ENCODE assay signal across 16 cellular contexts in genomic region chr15:89327113-89327512, GRCh38. TPM values are rescaled to one million over a fixed set of nuclear protein-coding genes. Genes with fewer than 3 reads are reported as not detected.
DNase-seq lines count a peak whose midpoint lies in the region; ATAC-seq and TF ChIP-seq lines count a peak whose summit lies in the region.
"Had no signal": no experiment of that assay in that cellular context is flagged by ENCODE, and none has a peak within 500 bp of the region (broad histone marks: within the 10 kb centered on the region; RNA-seq: fewer than 3 reads in every experiment).

No MANE protein-coding gene starts in this region.

- peak overlapping the region; percentile 96 for H3K4me2 ChIP-seq in Loucy (ENCODE audit: low read depth, low read length, poor library complexity, severe bottlenecking)

- H3F3A ChIP-seq in Loucy (ENCODE audit: low read depth): peaks cover 12% of the 10 kb centered on the region; the same call in 1 of the 2 replicates

- H3K9me3 Mint-ChIP-seq in activated naive CD4-positive, alpha-beta T cell treated with anti-CD3 and anti-CD28 coated beads, Interleukin-2, amount 50 U/mL, for 72 hours: no peaks in the 10 kb centered on the region
- H3K9me3 Mint-ChIP-seq in endothelial cell (ENCODE audit: unreplicated experiment): no peaks in the 10 kb centered on the region
- H3K9me3 Mint-ChIP-seq in stimulated activated effector memory CD8-positive, alpha-beta T cell treated with anti-CD3 and anti-CD28 coated beads, Interleukin-12 subunit alpha, Interleukin-12 subunit beta, amount 100 ng/mL, for 72 hours: no peaks in the 10 kb centered on the region
- H3K9me3 Mint-ChIP-seq: H9, IgD-negative memory B cell had no signal

- H3K4me3 ChIP-seq in Loucy (ENCODE audit: low read length, poor library complexity, severe bottlenecking): no peak overlapping the region
- H3K4me3 ChIP-seq: SJSA1 had no signal

- TF ChIP-seq CTCF in Loucy (conservative IDR thresholded peaks at IDR 0.05; ENCODE audit: low read length) (no peak), endothelial cell (IDR thresholded peaks at IDR 0.05; ENCODE audit: unreplicated experiment) (no peak)

- peaks cover 4% of the 10 kb centered on the region for H3K27me3 Mint-ChIP-seq in endothelial cell (ENCODE audit: unreplicated experiment)
- H3K27me3 Mint-ChIP-seq: IgD-negative memory B cell had no signal

- no peaks in the 10 kb centered on the region for H3K9me3 ChIP-seq in Loucy (ENCODE audit: insufficient read depth, low read depth, low read length)
- H3K9me3 ChIP-seq: Caco-2, SJSA1 had no signal

- peaks cover 32 to 44% of the 10 kb centered on the region in 2 donors for H3K36me3 Mint-ChIP-seq in activated naive CD4-positive, alpha-beta T cell treated with anti-CD3 and anti-CD28 coated beads, Interleukin-2, amount 50 U/mL, for 72 hours
- H3K36me3 Mint-ChIP-seq in endothelial cell (ENCODE audit: low read depth, unreplicated experiment): peaks cover 60% of the 10 kb centered on the region
- H3K36me3 Mint-ChIP-seq in stimulated activated effector memory CD8-positive, alpha-beta T cell treated with anti-CD3 and anti-CD28 coated beads, Interleukin-12 subunit alpha, Interleukin-12 subunit beta, amount 100 ng/mL, for 72 hours: peaks cover 100% of the 10 kb centered on the region

- H3K4me1 ChIP-seq in Loucy (ENCODE audit: insufficient read depth, low read length, poor library complexity, severe bottlenecking): peaks cover 41% of the 10 kb centered on the region
- H3K4me1 ChIP-seq: Caco-2 had no signal

- peak overlapping the region; percentile 19 to 58 for H3K27ac Mint-ChIP-seq in activated naive CD4-positive, alpha-beta T cell treated with anti-CD3 and anti-CD28 coated beads, Interleukin-2, amount 50 U/mL, for 72 hours
- no peak overlapping the region for H3K27ac Mint-ChIP-seq in endothelial cell (ENCODE audit: unreplicated experiment)
- peak overlapping the region; percentile 83 for H3K27ac Mint-ChIP-seq in stimulated activated effector memory CD8-positive, alpha-beta T cell treated with anti-CD3 and anti-CD28 coated beads, Interleukin-12 subunit alpha, Interleukin-12 subunit beta, amount 100 ng/mL, for 72 hours

- peak overlapping the region; percentile 33 for H3K4me3 Mint-ChIP-seq in endothelial cell (ENCODE audit: unreplicated experiment)
- H3K4me3 Mint-ChIP-seq in stimulated activated effector memory CD8-positive, alpha-beta T cell treated with anti-CD3 and anti-CD28 coated beads, Interleukin-12 subunit alpha, Interleukin-12 subunit beta, amount 100 ng/mL, for 72 hours: no peak overlapping the region
- H3K4me3 Mint-ChIP-seq: H9 had no signal

- ATAC-seq in activated naive CD4-positive, alpha-beta T cell treated with anti-CD3 and anti-CD28 coated beads, Interleukin-2, amount 50 U/mL, for 72 hours: no peak
- ATAC-seq in stimulated activated effector memory CD8-positive, alpha-beta T cell treated with anti-CD3 and anti-CD28 coated beads, Interleukin-12 subunit alpha, Interleukin-12 subunit beta, amount 100 ng/mL, for 72 hours: no peak
- no peak for ATAC-seq in HG02840 (IDR thresholded peaks at IDR 0.05; ENCODE audit: low FRiP score, unreplicated experiment)
- ATAC-seq: PC-3 had no signal

- no peak for DNase-seq in activated naive CD4-positive, alpha-beta T cell treated with anti-CD3 and anti-CD28 coated beads, Interleukin-2, amount 50 U/mL, for 72 hours (ENCODE audit: low spot score in 2 of 2)
- DNase-seq in activated naive CD4-positive, alpha-beta T cell (lab: John Stamatoyannopoulos, UW): no peak
- DNase-seq in endothelial cell (ENCODE audit: low spot score) (no peak), NOMO-1 (lab: John Stamatoyannopoulos, UW; ENCODE audit: unreplicated experiment in 2 of 2) (no peak), NCI-H345 (lab: John Stamatoyannopoulos, UW) (no peak)
- DNase-seq in stimulated activated effector memory CD8-positive, alpha-beta T cell treated with anti-CD3 and anti-CD28 coated beads, Interleukin-12 subunit alpha, Interleukin-12 subunit beta, amount 100 ng/mL, for 72 hours (ENCODE audit: low spot score in 2 of 2): peak in 1 of 2 donors; percentile 42
- DNase-seq: Caco-2, DMS153, EL, H9, NCI-H187, PC-3 had no signal

- H3K36me3 ChIP-seq in Loucy (ENCODE audit: insufficient read depth, low read length): peaks cover 93% of the 10 kb centered on the region; the same call in 1 of the 2 replicates

- H4K20me1 ChIP-seq in Loucy (ENCODE audit: insufficient read depth, low read length, poor library complexity, severe bottlenecking): peaks cover 54% of the 10 kb centered on the region

- H2AFZ ChIP-seq in Loucy (ENCODE audit: low read length): no peak overlapping the region

- H3K79me2 ChIP-seq in Loucy (ENCODE audit: insufficient read depth, low read length): peaks cover 74% of the 10 kb centered on the region

- H3K9ac ChIP-seq in Loucy (ENCODE audit: low read depth, low read length, poor library complexity, severe bottlenecking): no peak overlapping the region

- no peaks in the 10 kb centered on the region for H3K27me3 ChIP-seq in Loucy (ENCODE audit: insufficient read depth, low read length, poor library complexity, severe bottlenecking)
- H3K27me3 ChIP-seq: SJSA1 had no signal

- no peaks in the 10 kb centered on the region for H3K9me2 ChIP-seq in Loucy (replicated peaks; ENCODE audit: low read depth, low read length)

- peaks cover 22% of the 10 kb centered on the region for H3K4me1 Mint-ChIP-seq in endothelial cell (ENCODE audit: unreplicated experiment)
- peaks cover 61% of the 10 kb centered on the region for H3K4me1 Mint-ChIP-seq in stimulated activated effector memory CD8-positive, alpha-beta T cell treated with anti-CD3 and anti-CD28 coated beads, Interleukin-12 subunit alpha, Interleukin-12 subunit beta, amount 100 ng/mL, for 72 hours

RNA-seq across cellular contexts. Expression of gene POLG, which starts 7.5 kb away (rescaled TPM):
- 10 to 100 TPM; 76.1 to 83.7 TPM for total RNA-seq in activated naive CD4-positive, alpha-beta T cell treated with anti-CD3 and anti-CD28 coated beads, Interleukin-2, amount 50 U/mL, for 72 hours
- total RNA-seq in endothelial cell (ENCODE audit: unreplicated experiment): 64.5 TPM
